Comparison of ENCODE assay signal across 15 cellular contexts in genomic region chr19:4297901-4298771, GRCh38. TPM values are rescaled to one million over a fixed set of nuclear protein-coding genes. Genes with fewer than 3 reads are reported as not detected.
A peak's percentile ranks its signal among the peaks of the same experiment; 100 is the strongest.
DNase-seq lines count a peak whose midpoint lies in the region; ATAC-seq lines count a peak whose summit lies in the region.
"Had no signal": no experiment of that assay in that cellular context is flagged by ENCODE, and none has a peak within 500 bp of the region (broad histone marks: within the 10 kb centered on the region; RNA-seq: fewer than 3 reads in every experiment).

No MANE protein-coding gene starts in this region.

- no peak overlapping the region for H3K23ac ChIP-seq in mesenchymal stem cell (ENCODE audit: low read length in 2 of 2)

- no peak overlapping the region for H3K4ac ChIP-seq in mesenchymal stem cell (ENCODE audit: low read depth in 1 of 2, low read length in 2 of 2)

- peaks cover 16 to 57% (median 50%) of the 10 kb centered on the region in 10 experiments for H3K4me1 ChIP-seq in BLaER1 treated with 17β-estradiol and CSF1 and Interleukin-3, amounts not matched to agents 10 nM and 100 nM
- H3K4me1 ChIP-seq in mesenchymal stem cell (ENCODE audit: control insufficient read depth, insufficient read depth, low read depth, low read length), result peaks cover 2% of the 10 kb centered on the region

- DNase-seq in ELR (ENCODE audit: low read depth) (peak; percentile 37), mesenchymal stem cell (no peak), NCI-H748 (lab: John Stamatoyannopoulos, UW; ENCODE audit: unreplicated experiment) (no peak), posterior cingulate gyrus (no peak), NCI-H1105 treated with DMSO at 0.1 percent for 48 hours (lab: John Stamatoyannopoulos, UW) (no peak)
- peak; percentile 50 for DNase-seq in activated T-cell treated with anti-CD3 and anti-CD28 coated beads, Interleukin-2, amount 50 U/mL, for 24 hours
- DNase-seq: head of caudate nucleus; MG63; stimulated activated naive CD4-positive, alpha-beta T cell had no signal

- no peak overlapping the region for H3K27ac Mint-ChIP-seq in activated T-cell treated with anti-CD3 and anti-CD28 coated beads, Interleukin-2, amount 50 U/mL, for 24 hours

- 81% methylated on average over 26 of the region's 27 CpGs for WGBS in mesenchymal stem cell

- H3K79me1 ChIP-seq in mesenchymal stem cell (replicated peaks; ENCODE audit: low read length, poor library complexity, severe bottlenecking), result no peaks in the 10 kb centered on the region

- H3K4me2 ChIP-seq in BLaER1 treated with 17β-estradiol and CSF1 and Interleukin-3, amounts not matched to agents 10 nM and 100 nM, result peak overlapping the region in 7 of 11 experiments; percentile 9 to 77 (median 70); a peak in 10 of 22 replicates
- H3K4me2 ChIP-seq in mesenchymal stem cell (ENCODE audit: low read length, poor library complexity, severe bottlenecking), result no peak overlapping the region

- no peaks in the 10 kb centered on the region for H3K9me3 ChIP-seq in BLaER1 treated with 17β-estradiol and CSF1 and Interleukin-3, amounts not matched to agents 10 nM and 100 nM (replicated peaks in 1 of 11)
- H3K9me3 ChIP-seq in mesenchymal stem cell (ENCODE audit: control insufficient read depth, low read length), result no peaks in the 10 kb centered on the region
- H3K9me3 ChIP-seq: MG63 had no signal

- no peak for ATAC-seq in GM18870 (IDR thresholded peaks at IDR 0.05; ENCODE audit: unreplicated experiment)
- ATAC-seq: GM12878, SK-N-SH treated with all-trans-retinoic acid at 6 μM for 48 hours had no signal

- no peak overlapping the region for H3K18ac ChIP-seq in mesenchymal stem cell (ENCODE audit: low read depth in 1 of 2, low read length in 2 of 2)

- H3K27me3 ChIP-seq in BLaER1 treated with 17β-estradiol and CSF1 and Interleukin-3, amounts not matched to agents 10 nM and 100 nM, result no peaks in the 10 kb centered on the region
- peaks cover 5 to 36% of the 10 kb centered on the region in 2 experiments for H3K27me3 ChIP-seq in mesenchymal stem cell (ENCODE audit: control insufficient read depth in 1 of 2, insufficient read depth in 1 of 2, low read length in 2 of 2)
- H3K27me3 ChIP-seq: MG63 had no signal

- no peak overlapping the region for H2BK120ac ChIP-seq in mesenchymal stem cell (ENCODE audit: low read depth, low read length)

- H3K27me3 Mint-ChIP-seq in activated T-cell treated with anti-CD3 and anti-CD28 coated beads, Interleukin-2, amount 50 U/mL, for 24 hours, result no peaks in the 10 kb centered on the region

- H3K36me3 Mint-ChIP-seq in activated T-cell treated with anti-CD3 and anti-CD28 coated beads, Interleukin-2, amount 50 U/mL, for 24 hours (ENCODE audit: low read depth), result peaks cover 2% of the 10 kb centered on the region

- no peak overlapping the region for H4K91ac ChIP-seq in mesenchymal stem cell (ENCODE audit: low read length)

- H4K8ac ChIP-seq in mesenchymal stem cell (ENCODE audit: low read length), result no peak overlapping the region

- H4K20me1 ChIP-seq in BLaER1 treated with 17β-estradiol and CSF1 and Interleukin-3, amounts not matched to agents 10 nM and 100 nM, result peaks cover 0 to 4% (median 0%) of the 10 kb centered on the region in 11 experiments; a peak in 1 of 22 replicates

- H3K9me3 Mint-ChIP-seq in activated T-cell treated with anti-CD3 and anti-CD28 coated beads, Interleukin-2, amount 50 U/mL, for 24 hours, result no peaks in the 10 kb centered on the region

- intact Hi-C loops in posterior cingulate gyrus (cut with DNase I), result no loop called here

- no peak overlapping the region for H3K4me3 Mint-ChIP-seq in activated T-cell treated with anti-CD3 and anti-CD28 coated beads, Interleukin-2, amount 50 U/mL, for 24 hours

- H2AK5ac ChIP-seq in mesenchymal stem cell (ENCODE audit: low read length, severe bottlenecking), result no peak overlapping the region

- no peak overlapping the region for H3K4me3 ChIP-seq in BLaER1 treated with 17β-estradiol and CSF1 and Interleukin-3, amounts not matched to agents 10 nM and 100 nM
- no peak overlapping the region for H3K4me3 ChIP-seq in mesenchymal stem cell (ENCODE audit: insufficient read depth in 1 of 2, low read depth in 1 of 2, low read length in 2 of 2)
- H3K4me3 ChIP-seq: GM12878, MG63 had no signal

- H2BK12ac ChIP-seq in mesenchymal stem cell (ENCODE audit: low read length in 2 of 2), result no peak overlapping the region

- H2AFZ ChIP-seq in mesenchymal stem cell (ENCODE audit: low read depth, low read length), result no peak overlapping the region

- H3K9ac ChIP-seq in BLaER1 treated with 17β-estradiol and CSF1 and Interleukin-3, amounts not matched to agents 10 nM and 100 nM, result peak overlapping the region in 5 of 11 experiments; percentile 5 to 57 (median 46); a peak in 7 of 22 replicates
- no peak overlapping the region for H3K9ac ChIP-seq in mesenchymal stem cell (ENCODE audit: low read length)

- peaks cover 30% of the 10 kb centered on the region for H3K4me1 Mint-ChIP-seq in activated T-cell treated with anti-CD3 and anti-CD28 coated beads, Interleukin-2, amount 50 U/mL, for 24 hours (ENCODE audit: low read depth)

- peak overlapping the region; percentile 28 for H2BK15ac ChIP-seq in mesenchymal stem cell (ENCODE audit: low read depth, poor library complexity, severe bottlenecking)

- peak overlapping the region in 2 of 11 experiments; percentile 18 to 33; a peak in 3 of 22 replicates for H3K27ac ChIP-seq in BLaER1 treated with 17β-estradiol and CSF1 and Interleukin-3, amounts not matched to agents 10 nM and 100 nM
- no peak overlapping the region for H3K27ac ChIP-seq in mesenchymal stem cell (ENCODE audit: low read length, poor library complexity, severe bottlenecking)
- H3K27ac ChIP-seq: C4-2B, epithelial cell of prostate had no signal

- H3K36me3 ChIP-seq in BLaER1 treated with 17β-estradiol and CSF1 and Interleukin-3, amounts not matched to agents 10 nM and 100 nM, result no peaks in the 10 kb centered on the region
- H3K36me3 ChIP-seq in mesenchymal stem cell (ENCODE audit: control insufficient read depth in 1 of 2, insufficient read depth in 2 of 2, low read depth in 1 of 2, low read length in 2 of 2), result no peaks in the 10 kb centered on the region
- H3K36me3 ChIP-seq: MG63 had no signal

- no peak overlapping the region for H2BK5ac ChIP-seq in mesenchymal stem cell (ENCODE audit: low read depth, low read length, poor library complexity, severe bottlenecking)

- peak overlapping the region in 1 of 2 experiments; percentile 46 for H3K14ac ChIP-seq in mesenchymal stem cell (ENCODE audit: low read length in 2 of 2)

RNA-seq across cellular contexts. Expression of gene TMIGD2, which starts 4.1 kb away (rescaled TPM):
- 0.08 TPM for polyA plus RNA-seq in mesenchymal stem cell (2013, experiment 1 of 2)
- polyA plus RNA-seq in mesenchymal stem cell (2013, experiment 2 of 2), result 0.16 TPM

RNA-seq across cellular contexts. Expression of gene FSD1, which starts 6.3 kb away (rescaled TPM):
- 3.4 TPM for polyA plus RNA-seq in mesenchymal stem cell (2013, experiment 1 of 2)
- 2.6 TPM for polyA plus RNA-seq in mesenchymal stem cell (2013, experiment 2 of 2)

RNA-seq across cellular contexts. Expression of gene SHD, which starts 19.1 kb away (rescaled TPM):
- polyA plus RNA-seq in mesenchymal stem cell (2013, experiment 1 of 2), result not detected
- polyA plus RNA-seq in mesenchymal stem cell (2013, experiment 2 of 2), result not detected

RNA-seq across cellular contexts. Expression of gene STAP2, which starts 40.5 kb away (rescaled TPM):
- 2.0 TPM for polyA plus RNA-seq in mesenchymal stem cell (2013, experiment 1 of 2)
- 2.5 TPM for polyA plus RNA-seq in mesenchymal stem cell (2013, experiment 2 of 2)

RNA-seq across cellular contexts. Expression of gene MPND, which starts 45.2 kb away (rescaled TPM):
- 6.9 TPM for polyA plus RNA-seq in mesenchymal stem cell (2013, experiment 1 of 2)
- polyA plus RNA-seq in mesenchymal stem cell (2013, experiment 2 of 2), result 6.1 TPM

Comparison
In these comparisons a context has a peak if more than half of its experiments do, and no peak if none do; other contexts are left out.
1. DNase-seq: peak in ELR (single experiment) and activated T-cell treated with anti-CD3 and anti-CD28 coated beads, Interleukin-2, amount 50 U/mL, for 24 hours (single experiment); none in mesenchymal stem cell (single experiment), NCI-H748 (single experiment), posterior cingulate gyrus (0 of 10) and NCI-H1105 treated with DMSO at 0.1 percent for 48 hours (single experiment).